Comparison of ENCODE assay signal across 9 cellular contexts in genomic region chr2:171894612-171894947, GRCh38. TPM values are rescaled to one million over a fixed set of nuclear protein-coding genes. Genes with fewer than 3 reads are reported as not detected.
DNase-seq lines count a peak whose midpoint lies in the region; ATAC-seq, FAIRE-seq and TF ChIP-seq lines count a peak whose summit lies in the region.
"Had no signal": no experiment of that assay in that cellular context is flagged by ENCODE, and none has a peak within 500 bp of the region (broad histone marks: within the 10 kb centered on the region; RNA-seq: fewer than 3 reads in every experiment).

No MANE protein-coding gene starts in this region.

- ATAC-seq in effector memory CD8-positive, alpha-beta T cell (replicated peaks), result no peak
- ATAC-seq in GM19324 (IDR thresholded peaks at IDR 0.05; ENCODE audit: low FRiP score, unreplicated experiment) (no peak), HG02642 (IDR thresholded peaks at IDR 0.05; ENCODE audit: poor library complexity, unreplicated experiment) (no peak)

- peaks cover 7% of the 10 kb centered on the region for H3K36me3 Mint-ChIP-seq in effector memory CD8-positive, alpha-beta T cell (ENCODE audit: insufficient read depth)
- peaks cover 2% of the 10 kb centered on the region for H3K36me3 Mint-ChIP-seq in neural crest cell (ENCODE audit: low read depth)

- H3K4me3 ChIP-seq in NB4 (ENCODE audit: low read depth, low read length), result peak overlapping the region; percentile 65

- no peak for FAIRE-seq in HTR-8/SVneo (lab: Jason Lieb, UNC)
- FAIRE-seq: TTC549 had no signal

- no peak for TF ChIP-seq POLR2A in NB4 (IDR thresholded peaks at IDR 0.05; ENCODE audit: extremely low read depth, insufficient read length)

- H3K27ac ChIP-seq in C4-2B, result peak overlapping the region; percentile 77

- H3K9me3 Mint-ChIP-seq in effector memory CD8-positive, alpha-beta T cell, result no peaks in the 10 kb centered on the region
- no peaks in the 10 kb centered on the region for H3K9me3 Mint-ChIP-seq in neural crest cell

- peaks cover 18 to 24% of the 10 kb centered on the region in 2 donors for H3K4me1 Mint-ChIP-seq in effector memory CD8-positive, alpha-beta T cell (ENCODE audit: low read depth in 2 of 2)
- H3K4me1 Mint-ChIP-seq in neural crest cell, result peaks cover 28% of the 10 kb centered on the region

- no peaks in the 10 kb centered on the region for H3K27me3 Mint-ChIP-seq in effector memory CD8-positive, alpha-beta T cell
- no peaks in the 10 kb centered on the region for H3K27me3 Mint-ChIP-seq in neural crest cell (ENCODE audit: low read depth)

- TF ChIP-seq CTCF in C4-2B (conservative IDR thresholded peaks at IDR 0.05), result no peak
- no peak for TF ChIP-seq CTCF in NB4 (IDR thresholded peaks at IDR 0.05; ENCODE audit: low read depth, low read length)
- TF ChIP-seq CTCF in neural crest cell (conservative IDR thresholded peaks at IDR 0.05), result no peak

- peak overlapping the region; percentile 97 to 98 for H3K4me3 Mint-ChIP-seq in effector memory CD8-positive, alpha-beta T cell
- H3K4me3 Mint-ChIP-seq in neural crest cell, result peak overlapping the region; percentile 90

- H3K27ac Mint-ChIP-seq in effector memory CD8-positive, alpha-beta T cell, result peak overlapping the region; percentile 87 to 91
- no peak overlapping the region for H3K27ac Mint-ChIP-seq in neural crest cell (ENCODE audit: unreplicated experiment)

- no peak for DNase-seq in NB4 (ENCODE audit: low read depth)
- no peak for DNase-seq in effector memory CD8-positive, alpha-beta T cell
- DNase-seq in neural crest cell (ENCODE audit: low read depth, low spot score), result no peak
- no peak for DNase-seq in globus pallidus (ENCODE audit: low spot score)
- no peak for DNase-seq in HTR-8/SVneo (ENCODE audit: insufficient read length, low spot score)

RNA-seq across cellular contexts. Expression of gene SLC25A12, which starts 0.5 kb away (rescaled TPM):
- 20.4 and 20.5 TPM in 2 replicates for total RNA-seq in neural crest cell

RNA-seq across cellular contexts. Expression of gene HAT1, which starts 27.7 kb away (rescaled TPM):
- 70.8 and 77.7 TPM in 2 replicates for total RNA-seq in neural crest cell
